8 cellular contexts compared by ENCODE assay signal in genomic region chr1:2526824-2527552, GRCh38. TPM values are rescaled to one million over a fixed set of nuclear protein-coding genes. Genes with fewer than 3 reads are reported as not detected.
DNase-seq lines count a peak whose midpoint lies in the region; ATAC-seq, FAIRE-seq and TF ChIP-seq lines count a peak whose summit lies in the region.

No MANE protein-coding gene starts in this region.

- no peak for TF ChIP-seq CTCF in AG04449 (IDR thresholded peaks at IDR 0.05; ENCODE audit: insufficient read depth, low read length, missing control alignments)
- TF ChIP-seq CTCF in RWPE1 (conservative IDR thresholded peaks at IDR 0.05; ENCODE audit: low read depth), result no peak
- no peak for TF ChIP-seq CTCF in K562 (IDR thresholded peaks at IDR 0.05 in 2 of 3, conservative IDR thresholded peaks at IDR 0.05 in 1 of 3; ENCODE audit: insufficient read depth in 2 of 3, low read depth in 1 of 3, low read length in 3 of 3)

- H3K4me3 ChIP-seq in AG04449 (ENCODE audit: low read depth, low read length) (peak overlapping the region; percentile 42), K562 (peak overlapping the region; percentile 99; the same call in 1 of the 2 replicates)

- DNase-seq in AG04449 (ENCODE audit: low read depth, low spot score) (no peak), RWPE1 (ENCODE audit: low spot score) (peak; percentile 63), K562 (ENCODE audit: extremely low read depth in 1 of 4, low spot score in 3 of 4) (peak in 1 of 4 experiments; percentile 26), kidney tubule cell (ENCODE audit: low spot score) (peak; percentile 46), ureter (ENCODE audit: low spot score) (no peak)
- peak; percentile 56 to 59 for DNase-seq in stimulated activated CD4-positive, alpha-beta T cell treated with anti-CD3 and anti-CD28 coated beads, Interleukin-4, amount 100 ng/mL, for 4 hours

- peaks cover 24 to 84% of the 10 kb centered on the region in 2 experiments; a peak in 4 of 5 replicates for H3K4me1 ChIP-seq in K562 (replicated peaks in 1 of 2; ENCODE audit: control insufficient read depth in 2 of 2, insufficient read depth in 2 of 2, low read length in 2 of 2)

- CTCF ChIA-PET in AG04449 (lab: Yijun Ruan, JAX) (interaction anchor here (1.0 to 4.6 kb wide), 4 partner anchors 8 to 83 kb away, joined by 3 to 24 read pairs (median 11); no protein-coding TSS in a partner anchor), RWPE1 (lab: Yijun Ruan, JAX) (interaction anchor here (1.0 kb wide), 1 partner anchor 9 kb away, joined by 3 read pairs; no protein-coding TSS in a partner anchor), K562 (lab: Yijun Ruan, JAX; ENCODE audit: low intra/inter-chr PET ratio) (no interaction called here)

- peak overlapping the region; percentile 53 for H2AFZ ChIP-seq in K562 (ENCODE audit: low read depth, low read length)

- peaks cover 41% of the 10 kb centered on the region for H3K79me2 ChIP-seq in K562 (ENCODE audit: control insufficient read depth, insufficient read depth, low read length)

- ATAC-seq in GM18870 (IDR thresholded peaks at IDR 0.05; ENCODE audit: unreplicated experiment), result peak; percentile 43
- peak; percentile 33 for ATAC-seq in HG03066 (IDR thresholded peaks at IDR 0.05; ENCODE audit: low read depth, unreplicated experiment)
- no peak; the same call in 2 of the 3 replicates for ATAC-seq in K562

- peaks cover 31% of the 10 kb centered on the region for H3K36me3 ChIP-seq in K562 (ENCODE audit: control insufficient read depth, insufficient read depth, low read length)

- TF ChIP-seq POLR2A in K562 (conservative IDR thresholded peaks at IDR 0.05), result no peak

- H3K9me3 ChIP-seq in K562 (replicated peaks; ENCODE audit: control insufficient read depth, insufficient read depth, low read depth, low read length), result no peaks in the 10 kb centered on the region

- no peak for TF ChIP-seq RAD21 in K562 (CRISPR knock-in tag; conservative IDR thresholded peaks at IDR 0.05 in 1 of 2, IDR thresholded peaks at IDR 0.05 in 1 of 2)

- peaks cover 44% of the 10 kb centered on the region for H4K20me1 ChIP-seq in K562 (replicated peaks; ENCODE audit: control insufficient read depth, insufficient read depth, low read length)

- BruUV-seq in K562 (replicated peaks; lab: Mats Ljungman, UMichigan), result no TSS peak

- in situ Hi-C loops in K562 (cut with MboI), result loop anchor here (25.0 kb wide), 1 partner anchor 340 kb away; the partner anchor contains the start of gene FAAP20

- H3K9ac ChIP-seq in K562 (ENCODE audit: insufficient read depth in 1 of 2, low read depth in 2 of 2, low read length in 2 of 2), result peak overlapping the region in 1 of 2 experiments; percentile 65; a peak in 2 of 4 replicates

- H3K27ac ChIP-seq in RWPE1 (peak overlapping the region; percentile 93), K562 (ENCODE audit: extremely low read depth, low read depth, low read length) (no peak overlapping the region)

- POLR2A ChIA-PET in AG04449 (lab: Yijun Ruan, JAX), result interaction anchor here (0.6 to 1.6 kb wide), 5 partner anchors 8 to 112 kb away, joined by 3 to 8 read pairs (median 4); no protein-coding TSS in a partner anchor
- POLR2A ChIA-PET in RWPE1 (lab: Yijun Ruan, JAX; ENCODE audit: low non-redundant PET), result no interaction called here
- POLR2A ChIA-PET in K562 (lab: Yijun Ruan, JAX), result interaction anchor here (0.5 to 1.7 kb wide), 6 partner anchors 10 to 169 kb away, joined by 3 to 8 read pairs (median 4); no protein-coding TSS in a partner anchor

- 25% methylated on average over 20 of the region's 20 CpGs for WGBS in K562 (ENCODE audit: insufficient coverage, low coverage, missing lambda C conversion rate)

- H3K27me3 ChIP-seq in K562 (ENCODE audit: control insufficient read depth in 2 of 2, insufficient read depth in 2 of 2, low read length in 2 of 2), result peaks cover 26 to 29% of the 10 kb centered on the region in 2 experiments; a peak in 4 of 5 replicates

- intact Hi-C loops in K562 (cut with micrococcal nuclease), result loop anchor here (1.0 kb wide), 1 partner anchor 19 kb away; no protein-coding TSS in a partner anchor

- peak overlapping the region; percentile 74 for H3K4me2 ChIP-seq in K562 (ENCODE audit: insufficient read depth, low read length)

- no peak for FAIRE-seq in K562 (lab: Jason Lieb, UNC)

- TF ChIP-seq EP300 in K562 (IDR thresholded peaks at IDR 0.05; ENCODE audit: low read length), result no peak

- peaks cover 18% of the 10 kb centered on the region for H3K9me1 ChIP-seq in K562 (ENCODE audit: control insufficient read depth, insufficient read depth, low read length)

RNA-seq across cellular contexts. Expression of gene PANK4, which starts 0.6 kb away (rescaled TPM):
- 114 and 307 TPM in 2 replicates for total RNA-seq in K562 (2011; cell fraction: chromatin; rRNA removed; ENCODE audit: low replicate concordance)
- total RNA-seq in K562 (2011; cell fraction: nucleolus; rRNA removed), result 194 and 202 TPM in 2 replicates
- 119 and 146 TPM in 2 replicates for total RNA-seq in K562 (2011; cell fraction: nucleoplasm; rRNA removed)
- total RNA-seq in K562 (2014; rRNA removed) (39.6 and 50.7 TPM in 2 replicates), K562 (2014; rRNA removed; fragmentation: Illumina TruSeq; extraction: Trizol) (15.3 and 19.2 TPM in 2 replicates), K562 (2015; rRNA removed; fragmentation: Illumina TruSeq; extraction: Trizol) (29.7 and 32.0 TPM in 2 replicates), K562 (2021) (55.6 and 61.3 TPM in 2 replicates), ureter (29.9 TPM)
- polyA plus RNA-seq in K562 (2011; rRNA removed) (23.3 and 39.3 TPM in 2 replicates), K562 (2014; fragmentation: Illumina TruSeq; extraction: Trizol) (31.5 and 31.8 TPM in 2 replicates), K562 (2014; fragmentation: Nextera tagmentation; extraction: Ambion mirVana) (1 to 10 TPM in 1 of 2 experiments, under 1 TPM in 1; 0.93 to 1.4 TPM), K562 (2014; rRNA removed) (41.3 and 42.3 TPM in 2 replicates)
- polyA plus RNA-seq in K562 (2011; cell fraction: cytosol; rRNA removed), result 21.3 and 25.3 TPM in 2 replicates
- polyA plus RNA-seq in K562 (2011; cell fraction: nucleus; rRNA removed), result 181 and 249 TPM in 2 replicates
- 28.4 and 32.3 TPM in 2 replicates for polyA plus RNA-seq in K562 (2012)
- 22.3 and 22.4 TPM in 2 replicates for polyA minus RNA-seq in K562 (2011; rRNA and poly(A)+ RNA removed)
- polyA minus RNA-seq in K562 (2011; cell fraction: cytosol; rRNA and poly(A)+ RNA removed), result 35.2 and 42.6 TPM in 2 replicates
- polyA minus RNA-seq in K562 (2011; cell fraction: nucleus; rRNA and poly(A)+ RNA removed), result 116 and 142 TPM in 2 replicates

RNA-seq across cellular contexts. Expression of gene HES5, which starts 3.1 kb away (rescaled TPM):
- total RNA-seq in K562 (2011; cell fraction: chromatin; rRNA removed; ENCODE audit: low replicate concordance), result not detected in 2 replicates
- total RNA-seq in K562 (2011; cell fraction: nucleolus; rRNA removed), result not detected in 2 replicates
- not detected in 2 replicates for total RNA-seq in K562 (2011; cell fraction: nucleoplasm; rRNA removed)
- total RNA-seq in K562 (2014; rRNA removed) (not detected in 2 replicates), K562 (2014; rRNA removed; fragmentation: Illumina TruSeq; extraction: Trizol) (not detected in 2 replicates), K562 (2015; rRNA removed; fragmentation: Illumina TruSeq; extraction: Trizol) (not detected in 2 replicates), K562 (2021) (not detected in 2 replicates), ureter (0.57 TPM)
- polyA plus RNA-seq in K562 (2011; rRNA removed) (not detected in 2 replicates), K562 (2014; fragmentation: Illumina TruSeq; extraction: Trizol) (not detected in 2 replicates), K562 (2014; fragmentation: Nextera tagmentation; extraction: Ambion mirVana) (not detected), K562 (2014; rRNA removed) (not detected in 2 replicates)
- 0.04 TPM in 1 of 2 replicates, not detected in the other for polyA plus RNA-seq in K562 (2011; cell fraction: cytosol; rRNA removed)
- not detected in 2 replicates for polyA plus RNA-seq in K562 (2011; cell fraction: nucleus; rRNA removed)
- not detected in 2 replicates for polyA plus RNA-seq in K562 (2012)
- not detected in 2 replicates for polyA minus RNA-seq in K562 (2011; rRNA and poly(A)+ RNA removed)
- polyA minus RNA-seq in K562 (2011; cell fraction: cytosol; rRNA and poly(A)+ RNA removed), result not detected in 2 replicates
- polyA minus RNA-seq in K562 (2011; cell fraction: nucleus; rRNA and poly(A)+ RNA removed), result not detected in 2 replicates

RNA-seq across cellular contexts. Expression of gene TNFRSF14, which starts 29.2 kb away (rescaled TPM):
- 2.5 and 7.5 TPM in 2 replicates for total RNA-seq in K562 (2011; cell fraction: chromatin; rRNA removed; ENCODE audit: low replicate concordance)
- total RNA-seq in K562 (2011; cell fraction: nucleolus; rRNA removed), result 4.8 and 5.5 TPM in 2 replicates
- total RNA-seq in K562 (2011; cell fraction: nucleoplasm; rRNA removed), result 3.3 and 3.4 TPM in 2 replicates
- total RNA-seq in K562 (2014; rRNA removed) (0.68 and 0.73 TPM in 2 replicates), K562 (2014; rRNA removed; fragmentation: Illumina TruSeq; extraction: Trizol) (0.11 and 0.16 TPM in 2 replicates), K562 (2015; rRNA removed; fragmentation: Illumina TruSeq; extraction: Trizol) (1.1 and 1.3 TPM in 2 replicates), K562 (2021) (1.8 and 2.1 TPM in 2 replicates), ureter (160 TPM)
- polyA plus RNA-seq in K562 (2011; rRNA removed) (0.68 and 1.3 TPM in 2 replicates), K562 (2014; fragmentation: Illumina TruSeq; extraction: Trizol) (0.58 and 0.89 TPM in 2 replicates), K562 (2014; fragmentation: Nextera tagmentation; extraction: Ambion mirVana) (not detected), K562 (2014; rRNA removed) (1.6 and 2.3 TPM in 2 replicates)
- 0.97 and 1.0 TPM in 2 replicates for polyA plus RNA-seq in K562 (2011; cell fraction: cytosol; rRNA removed)
- 11.2 and 14.0 TPM in 2 replicates for polyA plus RNA-seq in K562 (2011; cell fraction: nucleus; rRNA removed)
- 3.3 and 11.5 TPM in 2 replicates for polyA plus RNA-seq in K562 (2012)
- 0.15 and 0.18 TPM in 2 replicates for polyA minus RNA-seq in K562 (2011; rRNA and poly(A)+ RNA removed)
- polyA minus RNA-seq in K562 (2011; cell fraction: cytosol; rRNA and poly(A)+ RNA removed), result not detected in 2 replicates
- polyA minus RNA-seq in K562 (2011; cell fraction: nucleus; rRNA and poly(A)+ RNA removed), result 1.6 and 2.0 TPM in 2 replicates

RNA-seq across cellular contexts. Expression of gene PLCH2, which starts 50.9 kb away (rescaled TPM):
- total RNA-seq in K562 (2011; cell fraction: chromatin; rRNA removed; ENCODE audit: low replicate concordance), result 0.07 TPM in 1 of 2 replicates, not detected in the other
- total RNA-seq in K562 (2011; cell fraction: nucleolus; rRNA removed), result not detected in 2 replicates
- not detected in 2 replicates for total RNA-seq in K562 (2011; cell fraction: nucleoplasm; rRNA removed)
- total RNA-seq in K562 (2014; rRNA removed) (not detected in 2 replicates), K562 (2014; rRNA removed; fragmentation: Illumina TruSeq; extraction: Trizol) (not detected in 2 replicates), K562 (2015; rRNA removed; fragmentation: Illumina TruSeq; extraction: Trizol) (not detected in 2 replicates), K562 (2021) (0.04 and 0.16 TPM in 2 replicates), ureter (90.0 TPM)
- polyA plus RNA-seq in K562 (2011; rRNA removed) (not detected in 2 replicates), K562 (2014; fragmentation: Illumina TruSeq; extraction: Trizol) (not detected in 2 replicates), K562 (2014; fragmentation: Nextera tagmentation; extraction: Ambion mirVana) (not detected), K562 (2014; rRNA removed) (not detected in 2 replicates)
- polyA plus RNA-seq in K562 (2011; cell fraction: cytosol; rRNA removed), result not detected in 2 replicates
- polyA plus RNA-seq in K562 (2011; cell fraction: nucleus; rRNA removed), result 0.01 and 0.04 TPM in 2 replicates
- polyA plus RNA-seq in K562 (2012), result not detected in 2 replicates
- polyA minus RNA-seq in K562 (2011; rRNA and poly(A)+ RNA removed), result not detected in 2 replicates
- not detected in 2 replicates for polyA minus RNA-seq in K562 (2011; cell fraction: cytosol; rRNA and poly(A)+ RNA removed)
- not detected in 2 replicates for polyA minus RNA-seq in K562 (2011; cell fraction: nucleus; rRNA and poly(A)+ RNA removed)

RNA-seq across cellular contexts. Expression of gene PRXL2B, which starts 59.6 kb away (rescaled TPM):
- total RNA-seq in K562 (2011; cell fraction: chromatin; rRNA removed; ENCODE audit: low replicate concordance), result 4.0 and 14.5 TPM in 2 replicates
- 13.0 and 14.3 TPM in 2 replicates for total RNA-seq in K562 (2011; cell fraction: nucleolus; rRNA removed)
- 5.5 and 8.1 TPM in 2 replicates for total RNA-seq in K562 (2011; cell fraction: nucleoplasm; rRNA removed)
- 14.0 and 16.4 TPM in 2 replicates for total RNA-seq in K562 (2014; rRNA removed)
- total RNA-seq in K562 (2014; rRNA removed; fragmentation: Illumina TruSeq; extraction: Trizol), result 3.3 and 4.1 TPM in 2 replicates
- total RNA-seq in K562 (2015; rRNA removed; fragmentation: Illumina TruSeq; extraction: Trizol), result 11.8 TPM in 2 replicates
- 25.3 and 28.1 TPM in 2 replicates for total RNA-seq in K562 (2021)
- 6.7 and 7.0 TPM in 2 replicates for polyA plus RNA-seq in K562 (2011; rRNA removed)
- 9.9 and 25.7 TPM in 2 replicates for polyA plus RNA-seq in K562 (2011; cell fraction: cytosol; rRNA removed)
- polyA plus RNA-seq in K562 (2011; cell fraction: nucleus; rRNA removed), result 20.2 and 28.6 TPM in 2 replicates
- 11.9 and 22.1 TPM in 2 replicates for polyA plus RNA-seq in K562 (2012)
- polyA plus RNA-seq in K562 (2014; fragmentation: Illumina TruSeq; extraction: Trizol), result 15.2 and 16.6 TPM in 2 replicates
- polyA plus RNA-seq in K562 (2014; fragmentation: Nextera tagmentation; extraction: Ambion mirVana), result 1 to 10 TPM in 1 of 2 experiments, under 1 TPM in 1; 0.99 to 1.7 TPM
- polyA plus RNA-seq in K562 (2014; rRNA removed), result 17.6 and 20.7 TPM in 2 replicates
- polyA minus RNA-seq in K562 (2011; rRNA and poly(A)+ RNA removed), result 1.8 and 4.0 TPM in 2 replicates
- polyA minus RNA-seq in K562 (2011; cell fraction: cytosol; rRNA and poly(A)+ RNA removed), result 3.9 and 7.0 TPM in 2 replicates
- 5.4 and 6.8 TPM in 2 replicates for polyA minus RNA-seq in K562 (2011; cell fraction: nucleus; rRNA and poly(A)+ RNA removed)
- total RNA-seq in ureter, result 37.1 TPM

Comparison
In these comparisons a context has a peak if more than half of its experiments do, and no peak if none do; other contexts are left out.
1. DNase-seq: peak in RWPE1 (single experiment), kidney tubule cell (single experiment) and stimulated activated CD4-positive, alpha-beta T cell treated with anti-CD3 and anti-CD28 coated beads, Interleukin-4, amount 100 ng/mL, for 4 hours (2 of 2); none in AG04449 (single experiment) and ureter (single experiment).
2. RNA of gene TNFRSF14, which starts 29.2 kb away (total RNA-seq): 160 TPM in ureter (single experiment); 0.11 to 7.5 TPM in K562; every median in the first group is over 10 times any median in the second.